2 cellular contexts compared by ENCODE assay signal in genomic region chr16:85181091-85181738, GRCh38.
TF ChIP-seq lines count a peak whose summit lies in the region.

No MANE protein-coding gene starts in this region.

TF ChIP-seq in HEK293, 187 proteins besides CTCF, POLR2A, EP300 and RAD21 (continued from another document):
- TF ChIP-seq, protein P1, sequence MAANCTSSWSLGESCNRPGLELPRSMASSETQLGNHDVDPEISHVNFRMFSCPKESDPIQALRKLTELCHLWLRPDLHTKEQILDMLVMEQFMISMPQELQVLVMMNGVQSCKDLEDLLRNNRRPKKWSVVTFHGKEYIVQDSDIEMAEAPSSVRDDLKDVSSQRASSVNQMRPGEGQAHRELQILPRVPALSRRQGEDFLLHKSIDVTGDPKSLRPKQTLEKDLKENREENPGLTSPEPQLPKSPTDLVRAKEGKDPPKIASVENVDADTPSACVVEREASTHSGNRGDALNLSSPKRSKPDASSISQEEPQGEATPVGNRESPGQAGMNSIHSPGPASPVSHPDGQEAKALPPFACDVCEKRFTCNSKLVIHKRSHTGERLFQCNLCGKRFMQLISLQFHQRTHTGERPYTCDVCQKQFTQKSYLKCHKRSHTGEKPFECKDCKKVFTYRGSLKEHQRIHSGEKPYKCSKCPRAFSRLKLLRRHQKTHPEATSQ (tag by site-specific recombination; IDR thresholded peaks at IDR 0.05) = no peak

TF ChIP-seq in K562, 482 proteins besides CTCF, POLR2A, EP300 and RAD21 (continued from another document):
- TF ChIP-seq DPF2 (IDR thresholded peaks at IDR 0.05) = 0 out of 2 replicates have a peak, but pooled peaks have one; percentile 23
